In genomic region chr3:155835341-155836071, GRCh38 we compare ENCODE assay signal across 23 cellular contexts.
"Had no signal": no experiment of that assay in that cellular context is flagged by ENCODE, and none has a peak within 500 bp of the region (broad histone marks: within the 10 kb centered on the region; RNA-seq: fewer than 3 reads in every experiment).

No MANE protein-coding gene starts in this region.

- H3K4me3 Mint-ChIP-seq: activated naive CD4-positive, alpha-beta T cell treated with anti-CD3 and anti-CD28 coated beads, Interleukin-2, amount 10 ng/mL, durations not matched to agents 7 days and 5 days; activated T-cell treated with anti-CD3 and anti-CD28 coated beads, Interleukin-2, amount 50 U/mL, for 72 hours; brain; dendritic cell treated with granulocyte-macrophage colony-stimulating factor and Interleukin-4, amounts not matched to agents 40 ng/mL and 50 ng/mL, for 4 days; mesothelial cell of epicardium; nephron had no signal

- H3K4me1 Mint-ChIP-seq: activated naive CD4-positive, alpha-beta T cell treated with anti-CD3 and anti-CD28 coated beads, Interleukin-2, amount 10 ng/mL, durations not matched to agents 7 days and 5 days; brain; mesothelial cell of epicardium; nephron had no signal

- H3K27ac Mint-ChIP-seq: activated naive CD4-positive, alpha-beta T cell treated with anti-CD3 and anti-CD28 coated beads, Interleukin-2, amount 10 ng/mL, durations not matched to agents 7 days and 5 days; activated T-cell treated with anti-CD3 and anti-CD28 coated beads, Interleukin-2, amount 50 U/mL, for 72 hours; brain; dendritic cell treated with granulocyte-macrophage colony-stimulating factor and Interleukin-4, amounts not matched to agents 40 ng/mL and 50 ng/mL, for 4 days; mesothelial cell of epicardium; nephron had no signal

- H3K27me3 Mint-ChIP-seq: activated naive CD4-positive, alpha-beta T cell treated with anti-CD3 and anti-CD28 coated beads, Interleukin-2, amount 10 ng/mL, durations not matched to agents 7 days and 5 days; brain; dendritic cell treated with granulocyte-macrophage colony-stimulating factor and Interleukin-4, amounts not matched to agents 40 ng/mL and 50 ng/mL, for 4 days had no signal

- H3K9me3 Mint-ChIP-seq: activated naive CD4-positive, alpha-beta T cell treated with anti-CD3 and anti-CD28 coated beads, Interleukin-2, amount 10 ng/mL, durations not matched to agents 7 days and 5 days; activated T-cell treated with anti-CD3 and anti-CD28 coated beads, Interleukin-2, amount 50 U/mL, for 72 hours; dendritic cell treated with granulocyte-macrophage colony-stimulating factor and Interleukin-4, amounts not matched to agents 40 ng/mL and 50 ng/mL, for 4 days; nephron had no signal

- DNase-seq: activated CD4-positive, alpha-beta T cell treated with anti-CD3 and anti-CD28 coated beads, Interleukin-2, amount 50 U/mL, for 1 hour; activated CD4-positive, CD25-positive, alpha-beta regulatory T cell treated with anti-CD3 and anti-CD28 coated beads, Interleukin-2, amount 50 U/mL, for 72 hours; activated CD8-positive, alpha-beta memory T cell treated with anti-CD3 and anti-CD28 coated beads, Interleukin-2, amount 50 U/mL, for 48 hours; activated effector memory CD4-positive, alpha-beta T cell treated with Interleukin-2 at 50 U/mL for 16 hours; activated naive CD4-positive, alpha-beta T cell treated with anti-CD3 and anti-CD28 coated beads, Interleukin-2, amount 10 ng/mL, durations not matched to agents 7 days and 5 days; activated T-cell treated with anti-CD3 and anti-CD28 coated beads, Interleukin-2, amount 50 U/mL, for 72 hours; anterior cingulate cortex; effector CD8-positive, alpha-beta T cell; gastrocnemius medialis; hippocampal formation; left ventricle myocardium superior; mammary epithelial cell; sigmoid colon; stimulated activated CD4-positive, alpha-beta T cell treated with anti-CD3 and anti-CD28 coated beads, Interleukin-2, amount 100 ng/mL, for 48 hours; stimulated activated CD8-positive, alpha-beta memory T cell treated with anti-CD3 and anti-CD28 coated beads, Interleukin-4, amount 100 ng/mL, for 48 hours; stimulated activated naive CD4-positive, alpha-beta T cell; upper lobe of left lung; WERI-Rb-1 had no signal

- ATAC-seq: activated T-cell treated with anti-CD3 and anti-CD28 coated beads, Interleukin-2, amount 50 U/mL, for 72 hours; gastrocnemius medialis; left ventricle myocardium superior; SK-N-SH treated with all-trans-retinoic acid at 6 μM for 48 hours had no signal
